In the genomic region with DNA sequence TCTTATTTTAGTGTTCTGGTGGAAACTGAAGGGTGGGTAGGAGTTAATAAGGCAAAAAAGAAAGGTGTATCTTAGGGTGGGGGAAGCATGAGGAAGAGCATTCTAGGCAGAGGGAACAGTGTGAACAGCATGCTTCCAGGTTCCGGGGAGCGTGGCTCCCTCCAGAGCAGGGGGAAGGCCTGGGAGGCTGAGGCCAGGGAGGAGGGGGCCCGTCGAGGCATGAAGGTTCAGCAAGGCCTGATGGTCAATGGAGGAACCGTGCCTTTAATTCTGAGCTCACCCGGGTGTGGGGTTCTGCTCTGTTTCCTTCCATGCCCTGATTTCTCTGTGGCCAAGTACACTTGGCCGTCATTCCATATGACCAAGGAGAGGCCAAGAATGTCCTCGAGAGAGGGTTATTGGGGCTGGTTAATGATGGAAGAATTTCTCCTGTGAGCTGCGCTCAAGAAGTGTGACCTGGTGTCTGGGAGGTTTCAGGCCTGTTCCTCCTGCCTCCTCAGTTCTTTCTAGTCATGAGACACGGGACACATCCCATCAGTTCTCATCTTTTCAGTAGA, we compare ENCODE assay signal across 1 cellular context.
TF ChIP-seq lines count a peak whose summit lies in the region.

No MANE protein-coding gene starts in this region.

TF ChIP-seq in GM23338, 12 proteins besides CTCF, POLR2A, EP300 and RAD21 (continued from another document):
- TF ChIP-seq, protein P1, sequence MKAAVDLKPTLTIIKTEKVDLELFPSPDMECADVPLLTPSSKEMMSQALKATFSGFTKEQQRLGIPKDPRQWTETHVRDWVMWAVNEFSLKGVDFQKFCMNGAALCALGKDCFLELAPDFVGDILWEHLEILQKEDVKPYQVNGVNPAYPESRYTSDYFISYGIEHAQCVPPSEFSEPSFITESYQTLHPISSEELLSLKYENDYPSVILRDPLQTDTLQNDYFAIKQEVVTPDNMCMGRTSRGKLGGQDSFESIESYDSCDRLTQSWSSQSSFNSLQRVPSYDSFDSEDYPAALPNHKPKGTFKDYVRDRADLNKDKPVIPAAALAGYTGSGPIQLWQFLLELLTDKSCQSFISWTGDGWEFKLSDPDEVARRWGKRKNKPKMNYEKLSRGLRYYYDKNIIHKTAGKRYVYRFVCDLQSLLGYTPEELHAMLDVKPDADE (IDR thresholded peaks at IDR 0.05), result no peak
- TF ChIP-seq STAT1 (IDR thresholded peaks at IDR 0.05; ENCODE audit: unreplicated experiment) (no peak), JUNB (IDR thresholded peaks at IDR 0.05; ENCODE audit: unreplicated experiment) (no peak), ZNF462 (CRISPR knock-in tag; IDR thresholded peaks at IDR 0.05) (no peak)
